9 cellular contexts compared by ENCODE assay signal in genomic region chr7:13179011-13179574, GRCh38.
DNase-seq lines count a peak whose midpoint lies in the region; TF ChIP-seq lines count a peak whose summit lies in the region.
"Had no signal": no experiment of that assay in that cellular context is flagged by ENCODE, and none has a peak within 500 bp of the region (broad histone marks: within the 10 kb centered on the region; RNA-seq: fewer than 3 reads in every experiment).

No MANE protein-coding gene starts in this region.

- no peaks in the 10 kb centered on the region for H3K27me3 ChIP-seq in H9 (ENCODE audit: insufficient read depth, low read length)
- H3K27me3 ChIP-seq in neural progenitor cell = no peaks in the 10 kb centered on the region

- H3K79me2 ChIP-seq in H9 (ENCODE audit: insufficient read depth, low read length) (no peaks in the 10 kb centered on the region), neural progenitor cell (ENCODE audit: low read depth) (no peaks in the 10 kb centered on the region)

- no peak overlapping the region for H2BK120ac ChIP-seq in H9 (ENCODE audit: low read depth, low read length, poor library complexity, severe bottlenecking)

- H2BK5ac ChIP-seq in H9 (ENCODE audit: insufficient read length, low read length) = no peak overlapping the region

- no peak overlapping the region for H2AFZ ChIP-seq in H9 (ENCODE audit: low read length)
- no peak overlapping the region for H2AFZ ChIP-seq in neural progenitor cell (replicated peaks)

- H3K18ac ChIP-seq in H9 (ENCODE audit: insufficient read length, low read depth, low read length) = no peak overlapping the region

- no peaks in the 10 kb centered on the region for H4K20me1 ChIP-seq in H9 (ENCODE audit: control insufficient read depth, insufficient read depth, insufficient read length)
- H4K20me1 ChIP-seq in neural progenitor cell (ENCODE audit: low read depth) = no peaks in the 10 kb centered on the region

- H3K4me3 ChIP-seq in choroid plexus epithelial cell (ENCODE audit: low read depth, low read length) = no peak overlapping the region
- H3K4me3 ChIP-seq in neural progenitor cell = no peak overlapping the region

- no peaks in the 10 kb centered on the region for H3K23me2 ChIP-seq in H9 (ENCODE audit: insufficient read length, low read depth, low read length, poor library complexity, severe bottlenecking)

- H3K9me3 ChIP-seq in H9 (ENCODE audit: control insufficient read depth, low read depth, low read length) (no peaks in the 10 kb centered on the region), neural progenitor cell (ENCODE audit: low read depth) (no peaks in the 10 kb centered on the region)

- no peak overlapping the region for H3K14ac ChIP-seq in H9 (ENCODE audit: insufficient read depth, low read length)

- no peaks in the 10 kb centered on the region for H3K79me1 ChIP-seq in H9 (ENCODE audit: insufficient read depth, low read depth, low read length, poor library complexity, severe bottlenecking)

- H3K4me1 ChIP-seq in H9 (ENCODE audit: insufficient read depth, low read length) = no peaks in the 10 kb centered on the region
- H3K4me1 ChIP-seq in neural progenitor cell = peaks cover 8% of the 10 kb centered on the region

- no peak overlapping the region for H2BK15ac ChIP-seq in H9 (ENCODE audit: low read depth, low read length)

- H2BK20ac ChIP-seq in H9 (ENCODE audit: low read depth, low read length, poor library complexity, severe bottlenecking) = no peak overlapping the region

- TF ChIP-seq CTCF in H9 (conservative IDR thresholded peaks at IDR 0.05) (peak; percentile 23; the same call in 2 of the 3 replicates), choroid plexus epithelial cell (conservative IDR thresholded peaks at IDR 0.05; ENCODE audit: low read depth, low read length) (peak; percentile 25), neural progenitor cell (IDR thresholded peaks at IDR 0.05) (no peak)

- H3F3A ChIP-seq in neural progenitor cell (ENCODE audit: low read depth) = no peaks in the 10 kb centered on the region

- H2AK5ac ChIP-seq in H9 (ENCODE audit: insufficient read length, low read length) = no peak overlapping the region

- H3K27ac Mint-ChIP-seq in H9 = no peak overlapping the region
- H3K27ac Mint-ChIP-seq in neural progenitor cell = no peak overlapping the region

- intact Hi-C loops in head of caudate nucleus (cut with DNase I) = no loop called here

- no peak overlapping the region for H2BK12ac ChIP-seq in H9 (ENCODE audit: insufficient read length, low read depth, low read length)

- H3K56ac ChIP-seq in H9 (ENCODE audit: insufficient read length, low read depth, low read length) = no peak overlapping the region

- H3K4me3 Mint-ChIP-seq in H9 (no peak overlapping the region), neural progenitor cell (no peak overlapping the region)

- WGBS in H9 (ENCODE audit: extremely low coverage, insufficient read length, low lambda C conversion rate) = no CpG with 5 or more reads among the region's 5 CpGs

- H4K8ac ChIP-seq in H9 (replicated peaks; ENCODE audit: insufficient read length, low read depth, low read length) = no peak overlapping the region

- H3K36me3 ChIP-seq in neural progenitor cell = no peaks in the 10 kb centered on the region

- no peak for DNase-seq in H9
- peak; percentile 64 for DNase-seq in NCI-H2107 treated with DMSO at 0.1 percent for 48 hours (lab: John Stamatoyannopoulos, UW; ENCODE audit: unreplicated experiment)
- DNase-seq in choroid plexus epithelial cell (ENCODE audit: low read depth) = peak; percentile 41
- peak; percentile 4 for DNase-seq in neural progenitor cell (ENCODE audit: low spot score)
- DNase-seq in medulla oblongata (ENCODE audit: extremely low spot score) = no peak
- DNase-seq in NCI-H1048 (lab: John Stamatoyannopoulos, UW) = no peak
- no peak for DNase-seq in head of caudate nucleus
- DNase-seq: activated CD8-positive, alpha-beta memory T cell treated with anti-CD3 and anti-CD28 coated beads, Interleukin-2, amount 50 U/mL, for 48 hours; islet precursor cell had no signal

- no peak overlapping the region for H4K5ac ChIP-seq in H9 (ENCODE audit: insufficient read length, low read depth, low read length)

- H3K4me2 ChIP-seq in H9 (ENCODE audit: insufficient read depth, insufficient read length, low read length) = no peak overlapping the region
- no peak overlapping the region for H3K4me2 ChIP-seq in neural progenitor cell

- no peaks in the 10 kb centered on the region for H3K9me3 Mint-ChIP-seq in H9
- no peaks in the 10 kb centered on the region for H3K9me3 Mint-ChIP-seq in neural progenitor cell

- H3K9ac ChIP-seq in H9 (ENCODE audit: extremely low read depth, insufficient read length, low read length) (no peak overlapping the region), neural progenitor cell (no peak overlapping the region)

- H3K36me3 Mint-ChIP-seq in H9 (ENCODE audit: insufficient read depth in 1 of 3, low read depth in 3 of 3) = no peaks in the 10 kb centered on the region
- no peaks in the 10 kb centered on the region for H3K36me3 Mint-ChIP-seq in neural progenitor cell

- no peak overlapping the region for H3K4ac ChIP-seq in H9 (ENCODE audit: low read depth, low read length)

- no peak overlapping the region for H4K91ac ChIP-seq in H9 (ENCODE audit: insufficient read length, low read depth, low read length)

- H3K27ac ChIP-seq in H9 (ENCODE audit: insufficient read length, low read depth, low read length) (no peak overlapping the region), neural progenitor cell (no peak overlapping the region)

- no peak overlapping the region for H3T11ph ChIP-seq in H9 (ENCODE audit: low read length)

- no peak overlapping the region for H3K23ac ChIP-seq in H9 (ENCODE audit: insufficient read length, low read depth, low read length)

- H3K4me1 Mint-ChIP-seq in H9 = no peaks in the 10 kb centered on the region
- peaks cover 26% of the 10 kb centered on the region for H3K4me1 Mint-ChIP-seq in neural progenitor cell

- H3K27me3 Mint-ChIP-seq in H9 (ENCODE audit: low read depth) (no peaks in the 10 kb centered on the region), neural progenitor cell (ENCODE audit: insufficient read depth, low read depth) (no peaks in the 10 kb centered on the region)

Comparison
In these comparisons a context has a peak if more than half of its experiments do, and no peak if none do; other contexts are left out.
1. DNase-seq: peak in NCI-H2107 treated with DMSO at 0.1 percent for 48 hours (single experiment), choroid plexus epithelial cell (single experiment) and neural progenitor cell (single experiment); none in H9 (single experiment), medulla oblongata (single experiment), NCI-H1048 (single experiment) and head of caudate nucleus (0 of 42).